15 cellular contexts compared by ENCODE assay signal in the genomic region with DNA sequence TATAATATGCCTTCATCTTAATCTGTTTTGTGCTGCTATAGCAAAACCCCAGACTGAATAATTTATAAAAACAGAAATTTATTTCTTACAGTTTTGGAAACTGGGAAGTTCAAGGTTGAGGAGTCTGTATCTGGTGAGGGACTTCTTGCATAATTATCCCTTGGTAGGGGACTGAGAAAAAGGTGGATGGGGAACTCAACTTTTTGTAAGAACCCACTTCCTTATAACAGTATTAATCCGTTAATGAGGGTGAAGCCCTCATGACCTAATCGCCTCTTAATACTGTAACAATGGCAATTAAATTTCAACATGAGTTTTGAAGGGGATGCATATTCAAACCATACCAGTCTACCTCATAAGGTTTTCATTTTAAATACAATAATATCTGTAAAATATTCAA. TPM values are rescaled to one million over a fixed set of nuclear protein-coding genes. Genes with fewer than 3 reads are reported as not detected.
DNase-seq lines count a peak whose midpoint lies in the region; ATAC-seq, FAIRE-seq and TF ChIP-seq lines count a peak whose summit lies in the region.
"Had no signal": no experiment of that assay in that cellular context is flagged by ENCODE, and none has a peak within 500 bp of the region (broad histone marks: within the 10 kb centered on the region; RNA-seq: fewer than 3 reads in every experiment).

No MANE protein-coding gene starts in this region.

- no peaks in the 10 kb centered on the region for H3K79me2 ChIP-seq in neural progenitor cell (ENCODE audit: low read depth)

- peaks cover 2% of the 10 kb centered on the region for H3K9me3 Mint-ChIP-seq in neural progenitor cell
- no peaks in the 10 kb centered on the region for H3K9me3 Mint-ChIP-seq in stimulated activated naive CD8-positive, alpha-beta T cell treated with anti-CD3 and anti-CD28 coated beads, Interleukin-15, amount 100 ng/mL, for 72 hours
- H3K9me3 Mint-ChIP-seq: CD8-positive, alpha-beta T cell; GM23338 had no signal

- TF ChIP-seq CTCF in D721Med (IDR thresholded peaks at IDR 0.05; ENCODE audit: insufficient read depth, missing control alignments): no peak
- TF ChIP-seq CTCF in neural progenitor cell (IDR thresholded peaks at IDR 0.05): no peak

- no peak overlapping the region for H3K27ac ChIP-seq in neural progenitor cell
- H3K27ac ChIP-seq: C4-2B had no signal

- H3F3A ChIP-seq in neural progenitor cell (ENCODE audit: low read depth): peaks cover 5% of the 10 kb centered on the region

- H3K27me3 Mint-ChIP-seq in neural progenitor cell (ENCODE audit: insufficient read depth, low read depth): peaks cover 4% of the 10 kb centered on the region
- H3K27me3 Mint-ChIP-seq in stimulated activated naive CD8-positive, alpha-beta T cell treated with anti-CD3 and anti-CD28 coated beads, Interleukin-15, amount 100 ng/mL, for 72 hours: peaks cover 41% of the 10 kb centered on the region

- no peak overlapping the region for H2AFZ ChIP-seq in neural progenitor cell (replicated peaks)
- H2AFZ ChIP-seq: GM23338 had no signal

- H3K9ac ChIP-seq in neural progenitor cell: no peak overlapping the region

- no peak overlapping the region for H3K27ac Mint-ChIP-seq in neural progenitor cell
- H3K27ac Mint-ChIP-seq in stimulated activated naive CD8-positive, alpha-beta T cell treated with anti-CD3 and anti-CD28 coated beads, Interleukin-15, amount 100 ng/mL, for 72 hours: no peak overlapping the region
- H3K27ac Mint-ChIP-seq: CD8-positive, alpha-beta T cell; GM23338 had no signal

- no peaks in the 10 kb centered on the region for H4K20me1 ChIP-seq in neural progenitor cell (ENCODE audit: low read depth)

- H3K36me3 ChIP-seq in neural progenitor cell: no peaks in the 10 kb centered on the region
- H3K36me3 ChIP-seq: BE2C had no signal

- H3K4me3 ChIP-seq in neural progenitor cell: no peak overlapping the region
- H3K4me3 ChIP-seq: GM23338 had no signal

- ATAC-seq in stimulated activated naive CD8-positive, alpha-beta T cell treated with anti-CD3 and anti-CD28 coated beads, Interleukin-15, amount 100 ng/mL, for 72 hours: no peak
- ATAC-seq: CD8-positive, alpha-beta T cell had no signal

- peaks cover 17% of the 10 kb centered on the region for H3K4me1 Mint-ChIP-seq in neural progenitor cell
- H3K4me1 Mint-ChIP-seq in stimulated activated naive CD8-positive, alpha-beta T cell treated with anti-CD3 and anti-CD28 coated beads, Interleukin-15, amount 100 ng/mL, for 72 hours: no peaks in the 10 kb centered on the region

- peaks cover 35% of the 10 kb centered on the region for H3K4me1 ChIP-seq in neural progenitor cell

- FAIRE-seq in D721Med (lab: Jason Lieb, UNC): peak; percentile 67
- FAIRE-seq: A204.1 had no signal

- H3K36me3 Mint-ChIP-seq in neural progenitor cell: no peaks in the 10 kb centered on the region
- H3K36me3 Mint-ChIP-seq: CD8-positive, alpha-beta T cell had no signal

- H3K4me3 Mint-ChIP-seq in neural progenitor cell: no peak overlapping the region
- no peak overlapping the region for H3K4me3 Mint-ChIP-seq in stimulated activated naive CD8-positive, alpha-beta T cell treated with anti-CD3 and anti-CD28 coated beads, Interleukin-15, amount 100 ng/mL, for 72 hours
- H3K4me3 Mint-ChIP-seq: CD8-positive, alpha-beta T cell; GM23338 had no signal

- no peaks in the 10 kb centered on the region for H3K9me3 ChIP-seq in neural progenitor cell (ENCODE audit: low read depth)
- H3K9me3 ChIP-seq: BE2C had no signal

- H3K27me3 ChIP-seq in neural progenitor cell: no peaks in the 10 kb centered on the region
- H3K27me3 ChIP-seq: BE2C had no signal

- H3K4me2 ChIP-seq in neural progenitor cell: peak overlapping the region; percentile 29
- H3K4me2 ChIP-seq: GM23338 had no signal

- DNase-seq in SKM-1 treated with dmso at 0.1 percent for 144 hours (lab: John Stamatoyannopoulos, UW; ENCODE audit: unreplicated experiment) (peak; percentile 37), SKM-1 (lab: John Stamatoyannopoulos, UW; ENCODE audit: unreplicated experiment) (no peak), AML-193 (lab: John Stamatoyannopoulos, UW) (peak; percentile 80 to 86), D721Med (ENCODE audit: insufficient read length, low spot score) (no peak), neural progenitor cell (ENCODE audit: low spot score) (no peak), D341Med (ENCODE audit: low spot score) (no peak)
- DNase-seq in stimulated activated naive CD8-positive, alpha-beta T cell treated with anti-CD3 and anti-CD28 coated beads, Interleukin-15, amount 100 ng/mL, for 72 hours: no peak
- DNase-seq: BE2C; CD8-positive, alpha-beta T cell; COR-L47; DMS53; H7 had no signal

RNA-seq across cellular contexts. Expression of a gene that starts 17.4 kb away (rescaled TPM):
- total RNA-seq in neural progenitor cell (ENCODE audit: low replicate concordance): 0.12 TPM in 1 of 2 replicates, not detected in the other

Comparison
In these comparisons a context has a peak if more than half of its experiments do, and no peak if none do; other contexts are left out.
1. DNase-seq: peak in SKM-1 treated with dmso at 0.1 percent for 144 hours (single experiment) and AML-193 (2 of 2); none in SKM-1 (single experiment), D721Med (single experiment), neural progenitor cell (single experiment), stimulated activated naive CD8-positive, alpha-beta T cell treated with anti-CD3 and anti-CD28 coated beads, Interleukin-15, amount 100 ng/mL, for 72 hours (0 of 2) and D341Med (single experiment).